Comparison of ENCODE assay signal across 10 cellular contexts in the genomic region with DNA sequence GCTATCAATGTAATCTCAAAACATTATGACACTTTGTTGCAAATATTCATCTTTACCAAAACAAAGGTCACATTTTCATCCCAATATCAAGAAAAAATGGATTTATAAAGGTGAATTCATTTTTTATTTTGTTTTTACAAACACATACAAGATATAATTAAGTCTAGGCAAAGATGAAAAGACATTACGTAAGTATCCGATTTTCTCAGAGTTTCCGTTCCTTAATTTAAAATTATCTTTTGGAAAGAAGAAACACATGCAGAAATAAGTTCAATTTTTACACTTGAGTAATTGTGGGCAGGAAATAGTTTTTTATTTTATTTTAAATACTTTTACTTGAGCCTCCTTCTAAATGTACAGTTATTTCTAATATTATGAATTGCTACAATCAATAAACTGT. TPM values are rescaled to one million over a fixed set of nuclear protein-coding genes. Genes with fewer than 3 reads are reported as not detected.
DNase-seq lines count a peak whose midpoint lies in the region; ATAC-seq and TF ChIP-seq lines count a peak whose summit lies in the region.
"Had no signal": no experiment of that assay in that cellular context is flagged by ENCODE, and none has a peak within 500 bp of the region (broad histone marks: within the 10 kb centered on the region; RNA-seq: fewer than 3 reads in every experiment).

No MANE protein-coding gene starts in this region.

- H2AFZ ChIP-seq in PC-3 (ENCODE audit: low read length) = no peak overlapping the region
- no peak overlapping the region for H2AFZ ChIP-seq in fibroblast of lung (ENCODE audit: low read length)

- H3K27ac ChIP-seq in heart left ventricle (peak overlapping the region in 7 of 12 donors; percentile 11 to 85 (median 48)), PC-3 (ENCODE audit: low read length) (peak overlapping the region; percentile 62), fibroblast of lung (ENCODE audit: insufficient read depth, low read length) (peak overlapping the region; percentile 49), thoracic aorta (peak overlapping the region in 1 of 2 donors; percentile 10)

- intact Hi-C loops in heart left ventricle (cut with DNase I) (loop anchor here in 8 of 10 donors (2.0 to 10.0 kb wide), 6 partner anchors 205 to 1429 kb away; no protein-coding TSS in a partner anchor), left cardiac atrium (cut with DNase I) (loop anchor here in 1 of 2 donors (5.0 kb wide), 1 partner anchor 342 kb away; a partner anchor contains a TSS), PC-3 (cut with micrococcal nuclease) (loop anchor here (5.0 to 10.0 kb wide), 2 partner anchors 769 to 1427 kb away; no protein-coding TSS in a partner anchor)

- H3K4me2 ChIP-seq in PC-3 (ENCODE audit: low read length) = peak overlapping the region; percentile 67
- peak overlapping the region; percentile 91 for H3K4me2 ChIP-seq in fibroblast of lung (ENCODE audit: extremely low read depth, insufficient read depth, low read length)

- DNase-seq in heart left ventricle = no peak
- no peak for DNase-seq in left cardiac atrium
- no peak for DNase-seq in PC-3
- DNase-seq in fibroblast of lung (ENCODE audit: low read depth in 2 of 2) = no peak
- DNase-seq in thoracic aorta (ENCODE audit: low spot score) = no peak
- DNase-seq in NCI-H748 (lab: John Stamatoyannopoulos, UW; ENCODE audit: unreplicated experiment) = no peak
- no peak for DNase-seq in occipital lobe (lab: John Stamatoyannopoulos, UW)
- DNase-seq in effector CD8-positive, alpha-beta T cell (lab: John Stamatoyannopoulos, UW) = no peak
- DNase-seq: Calu3, NCI-H510A treated with DMSO at 0.1 percent for 48 hours had no signal

- H3K36me3 ChIP-seq in heart left ventricle (no peaks in the 10 kb centered on the region), PC-3 (ENCODE audit: low read depth, low read length) (no peaks in the 10 kb centered on the region), fibroblast of lung (ENCODE audit: control insufficient read depth, insufficient read depth, low read length) (no peaks in the 10 kb centered on the region), thoracic aorta (no peaks in the 10 kb centered on the region)

- H3F3A ChIP-seq in PC-3 (ENCODE audit: low read length, unreplicated experiment) = peaks cover 16% of the 10 kb centered on the region

- BruUV-seq in PC-3 (replicated peaks; lab: Mats Ljungman, UMichigan) = no TSS peak

- H3K4me1 ChIP-seq in heart left ventricle = peaks cover 0 to 41% (median 6%) of the 10 kb centered on the region in 12 donors
- H3K4me1 ChIP-seq in PC-3 (ENCODE audit: insufficient read depth, low read length) = peaks cover 58% of the 10 kb centered on the region
- H3K4me1 ChIP-seq in fibroblast of lung (ENCODE audit: control insufficient read depth, extremely low read depth, insufficient read depth, low read length) = peaks cover 7% of the 10 kb centered on the region
- peaks cover 0 to 4% of the 10 kb centered on the region in 2 donors for H3K4me1 ChIP-seq in thoracic aorta (ENCODE audit: control insufficient read depth in 1 of 2, low read depth in 2 of 2)

- 74 to 86% (median 82%) methylated on average over 3 of the region's 3 CpGs for WGBS in heart left ventricle, 4 donors

- CTCF ChIA-PET in PC-3 (lab: Charles Lee) = interaction anchor here (0.6 to 3.4 kb wide), 10 partner anchors 21 to 342 kb away, joined by 3 to 68 read pairs (median 4); a partner anchor contains a TSS

- H4K20me1 ChIP-seq in PC-3 (ENCODE audit: low read length) (0 out of 2 replicates have a peak, but pooled peaks cover 3% of the 10 kb centered on the region), fibroblast of lung (ENCODE audit: control insufficient read depth, extremely low read depth, insufficient read depth, low read length) (no peaks in the 10 kb centered on the region)

- H3K9me3 ChIP-seq in heart left ventricle (no peaks in the 10 kb centered on the region), PC-3 (ENCODE audit: low read length) (no peaks in the 10 kb centered on the region), fibroblast of lung (ENCODE audit: control insufficient read depth, insufficient read depth, low read depth, low read length) (no peaks in the 10 kb centered on the region), thoracic aorta (no peaks in the 10 kb centered on the region)

- no peak for TF ChIP-seq CTCF in heart left ventricle (IDR thresholded peaks at IDR 0.05)
- TF ChIP-seq CTCF in PC-3 (conservative IDR thresholded peaks at IDR 0.05; ENCODE audit: low read depth, low read length) = no peak
- no peak for TF ChIP-seq CTCF in fibroblast of lung (conservative IDR thresholded peaks at IDR 0.05 in 1 of 2, IDR thresholded peaks at IDR 0.05 in 1 of 2; ENCODE audit: low read depth in 1 of 2, low read length in 2 of 2)
- no peak for TF ChIP-seq CTCF in thoracic aorta (IDR thresholded peaks at IDR 0.05)

- POLR2A ChIA-PET in PC-3 (lab: Charles Lee; ENCODE audit: unreplicated experiment) = interaction anchor here (0.8 to 1.2 kb wide), 3 partner anchors 194 to 343 kb away, joined by 7 to 11 read pairs (median 8); a partner anchor contains a TSS

- no peaks in the 10 kb centered on the region for H3K27me3 ChIP-seq in heart left ventricle
- no peaks in the 10 kb centered on the region for H3K27me3 ChIP-seq in PC-3 (ENCODE audit: low read length)
- no peaks in the 10 kb centered on the region for H3K27me3 ChIP-seq in fibroblast of lung (ENCODE audit: control insufficient read depth, insufficient read depth, low read length)
- H3K27me3 ChIP-seq in thoracic aorta (replicated peaks; ENCODE audit: insufficient read depth) = no peaks in the 10 kb centered on the region

- H3K79me2 ChIP-seq in PC-3 (ENCODE audit: low read length) (peaks cover 45% of the 10 kb centered on the region), fibroblast of lung (ENCODE audit: control insufficient read depth, insufficient read depth, low read length) (peaks cover 4% of the 10 kb centered on the region)

- no peak for TF ChIP-seq POLR2A in heart left ventricle (IDR thresholded peaks at IDR 0.05)

- H3K9me2 ChIP-seq in PC-3 (replicated peaks; ENCODE audit: low read length) = no peaks in the 10 kb centered on the region

- H3K4me3 ChIP-seq in heart left ventricle (peak overlapping the region in 6 of 12 donors; percentile 3 to 48 (median 31)), PC-3 (ENCODE audit: low read length) (peak overlapping the region; percentile 38), fibroblast of lung (replicated peaks in 1 of 4; ENCODE audit: control extremely low read depth in 1 of 4, insufficient read depth in 1 of 4, low read depth in 3 of 4, low read length in 4 of 4) (peak overlapping the region; percentile 11 to 82 (median 43)), thoracic aorta (peak overlapping the region; percentile 44)

- ATAC-seq in heart left ventricle (no peak), left cardiac atrium (no peak), PC-3 (no peak), thoracic aorta (ENCODE audit: insufficient number of reproducible peaks, low FRiP score, low read depth) (no peak)

- H3K9ac ChIP-seq in PC-3 (ENCODE audit: low read length) (peak overlapping the region; percentile 4; the same call in 1 of the 2 replicates), fibroblast of lung (ENCODE audit: insufficient read depth, low read length) (no peak overlapping the region)

RNA-seq across cellular contexts. Expression of a gene that starts 24.6 kb away (rescaled TPM):
- total RNA-seq in heart left ventricle (under 1 TPM in 5 of 9 donors, not detected in 4; 0.04 to 0.14 (median 0.12) TPM), left cardiac atrium (under 1 TPM in 1 of 2 donors, not detected in 1; 0.13 TPM), PC-3 (2014; rRNA removed) (24.8 and 26.6 TPM in 2 replicates), fibroblast of lung (0.51 and 1.2 TPM in 2 replicates), thoracic aorta (not detected), occipital lobe (7.5 TPM)
- polyA plus RNA-seq in heart left ventricle (under 1 TPM in 1 of 2 donors, not detected in 1; 0.01 TPM), fibroblast of lung (1.1 and 2.9 TPM in 2 replicates)
- 0.99 and 2.4 TPM in 2 replicates for polyA plus RNA-seq in fibroblast of lung (2012)
- polyA minus RNA-seq in fibroblast of lung (ENCODE audit: low replicate concordance) = 0.19 and 0.27 TPM in 2 replicates
